9 cellular contexts compared by ENCODE assay signal in the genomic region with DNA sequence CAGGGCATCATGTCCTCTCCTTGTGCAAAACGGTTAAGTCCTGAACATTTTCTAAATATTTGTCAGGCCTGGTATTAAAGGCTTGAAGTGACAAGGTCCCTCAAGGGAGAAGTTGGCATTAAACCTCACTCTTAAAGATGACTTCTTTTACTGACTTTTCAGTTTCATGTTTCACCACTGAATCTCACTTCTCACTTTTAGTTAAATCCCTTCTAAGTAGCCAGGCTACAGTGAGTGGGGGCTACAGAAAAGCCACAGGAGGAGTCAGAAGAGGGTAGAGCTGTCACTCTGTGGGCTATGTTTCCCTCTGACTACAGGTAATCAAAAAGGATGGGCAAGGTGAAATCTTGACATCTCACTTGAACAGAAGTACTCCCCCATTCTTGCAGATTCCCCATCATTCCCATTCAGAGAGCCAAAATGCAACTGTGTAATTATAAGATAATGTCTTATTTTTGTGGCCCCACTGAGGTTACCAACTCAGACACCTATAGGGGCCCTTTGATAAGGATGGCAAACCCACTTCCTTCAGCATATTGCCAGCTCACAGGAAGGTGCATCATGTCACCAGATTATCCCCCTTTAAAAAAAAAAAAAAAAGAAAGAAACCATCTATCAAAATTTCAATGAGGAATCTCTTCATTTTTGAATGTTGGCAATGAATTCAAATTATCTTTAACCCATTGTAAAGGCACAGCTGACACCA.
A peak's percentile ranks its signal among the peaks of the same experiment; 100 is the strongest.
DNase-seq lines count a peak whose midpoint lies in the region; ATAC-seq and TF ChIP-seq lines count a peak whose summit lies in the region.
"Had no signal": no experiment of that assay in that cellular context is flagged by ENCODE, and none has a peak within 500 bp of the region (broad histone marks: within the 10 kb centered on the region; RNA-seq: fewer than 3 reads in every experiment).

No MANE protein-coding gene starts in this region.

- CTCF ChIA-PET in MCF 10A (lab: Yijun Ruan, JAX), result interaction anchor here (0.7 to 2.0 kb wide), 2 partner anchors 11 to 245 kb away, joined by 3 to 6 read pairs; no protein-coding TSS in a partner anchor

- POLR2A ChIA-PET in MCF 10A (lab: Yijun Ruan, JAX), result no interaction called here

- no TSS peak for BruUV-seq in MCF 10A (replicated peaks; lab: Mats Ljungman, UMichigan)

- H3K4me3 Mint-ChIP-seq in central memory CD8-positive, alpha-beta T cell, result no peak overlapping the region
- H3K4me3 Mint-ChIP-seq in MCF 10A (ENCODE audit: unreplicated experiment), result no peak overlapping the region

- peak overlapping the region; percentile 16 for H3K27ac Mint-ChIP-seq in central memory CD8-positive, alpha-beta T cell (ENCODE audit: low read depth)
- H3K27ac Mint-ChIP-seq in MCF 10A (ENCODE audit: low read depth, unreplicated experiment), result no peak overlapping the region

- DNase-seq in central memory CD8-positive, alpha-beta T cell (ENCODE audit: low spot score in 2 of 2), result no peak
- DNase-seq in putamen (ENCODE audit: low spot score) (no peak), epidermal melanocyte (ENCODE audit: insufficient read length, low spot score) (no peak), AG20443 (ENCODE audit: low spot score) (no peak), MCF 10A (ENCODE audit: unreplicated experiment) (no peak)
- DNase-seq: midbrain had no signal

- no peak for TF ChIP-seq CTCF in MCF 10A (IDR thresholded peaks at IDR 0.05; ENCODE audit: unreplicated experiment)

- no peaks in the 10 kb centered on the region for H3K9me3 Mint-ChIP-seq in central memory CD8-positive, alpha-beta T cell
- no peaks in the 10 kb centered on the region for H3K9me3 Mint-ChIP-seq in MCF 10A (ENCODE audit: unreplicated experiment)

- no peaks in the 10 kb centered on the region for H3K36me3 Mint-ChIP-seq in central memory CD8-positive, alpha-beta T cell (ENCODE audit: insufficient read depth)
- H3K36me3 Mint-ChIP-seq in MCF 10A (ENCODE audit: insufficient read depth, unreplicated experiment), result no peaks in the 10 kb centered on the region

- intact Hi-C loops in MCF 10A (cut with micrococcal nuclease), result no loop called here

- ATAC-seq in GM18511 (IDR thresholded peaks at IDR 0.05; ENCODE audit: unreplicated experiment) (peak; percentile 97), GM21381 (IDR thresholded peaks at IDR 0.05; ENCODE audit: unreplicated experiment) (peak; percentile 97), HG03354 (IDR thresholded peaks at IDR 0.05; ENCODE audit: poor library complexity, severe bottlenecking, unreplicated experiment) (peak; percentile 97)
- ATAC-seq in central memory CD8-positive, alpha-beta T cell (replicated peaks; ENCODE audit: extremely low read depth, poor library complexity, severe bottlenecking), result no peak

- no peaks in the 10 kb centered on the region for H3K27me3 Mint-ChIP-seq in central memory CD8-positive, alpha-beta T cell
- H3K27me3 Mint-ChIP-seq in MCF 10A (ENCODE audit: insufficient read depth, unreplicated experiment), result no peaks in the 10 kb centered on the region

- peaks cover 20% of the 10 kb centered on the region for H3K4me1 Mint-ChIP-seq in central memory CD8-positive, alpha-beta T cell
- peaks cover 7% of the 10 kb centered on the region for H3K4me1 Mint-ChIP-seq in MCF 10A (ENCODE audit: insufficient read depth, unreplicated experiment)
